Comparison of ENCODE assay signal across 1 cellular context in genomic region chr11:93031386-93031785, GRCh38.
TF ChIP-seq lines count a peak whose summit lies in the region.

No MANE protein-coding gene starts in this region.

TF ChIP-seq in HepG2, 621 proteins besides CTCF, POLR2A, EP300 and RAD21:
- TF ChIP-seq ZNF850 (CRISPR knock-in tag; conservative IDR thresholded peaks at IDR 0.05) (no peak), CEBPB (IDR thresholded peaks at IDR 0.05; ENCODE audit: borderline replicate concordance, low read depth, low read length) (no peak), RBM22 (optimal IDR thresholded peaks at IDR 0.05; ENCODE audit: low read length) (no peak)
- TF ChIP-seq, protein P1, sequence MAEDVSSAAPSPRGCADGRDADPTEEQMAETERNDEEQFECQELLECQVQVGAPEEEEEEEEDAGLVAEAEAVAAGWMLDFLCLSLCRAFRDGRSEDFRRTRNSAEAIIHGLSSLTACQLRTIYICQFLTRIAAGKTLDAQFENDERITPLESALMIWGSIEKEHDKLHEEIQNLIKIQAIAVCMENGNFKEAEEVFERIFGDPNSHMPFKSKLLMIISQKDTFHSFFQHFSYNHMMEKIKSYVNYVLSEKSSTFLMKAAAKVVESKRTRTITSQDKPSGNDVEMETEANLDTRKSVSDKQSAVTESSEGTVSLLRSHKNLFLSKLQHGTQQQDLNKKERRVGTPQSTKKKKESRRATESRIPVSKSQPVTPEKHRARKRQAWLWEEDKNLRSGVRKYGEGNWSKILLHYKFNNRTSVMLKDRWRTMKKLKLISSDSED (CRISPR knock-in tag; IDR thresholded peaks at IDR 0.05) = no peak
TF ChIP-seq in HepG2: peak in this region for 0.
